ENCODE assay signal across 29 cellular contexts in the genomic region with DNA sequence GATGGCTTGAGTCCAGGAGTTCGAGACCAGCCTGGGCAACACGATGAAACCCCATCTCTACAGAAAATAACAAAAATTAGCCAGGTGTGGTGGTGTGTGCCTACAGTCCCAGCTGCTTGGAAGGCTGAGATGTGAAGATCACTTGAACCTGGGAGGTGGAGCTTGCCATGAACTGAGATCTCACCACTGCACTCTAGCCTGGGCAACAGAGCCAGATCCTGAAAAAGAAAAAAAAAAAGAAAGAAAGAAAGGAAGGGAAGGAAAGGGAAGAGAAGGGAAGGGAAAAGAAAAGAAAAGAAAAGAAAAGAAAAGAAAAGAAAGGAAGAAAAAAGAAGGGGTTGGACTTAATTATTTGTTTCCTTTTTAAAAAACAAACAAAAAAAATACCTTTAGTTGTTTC.
"Had no signal": no experiment of that assay in that cellular context is flagged by ENCODE, and none has a peak within 500 bp of the region (broad histone marks: within the 10 kb centered on the region; RNA-seq: fewer than 3 reads in every experiment).

No MANE protein-coding gene starts in this region.

- H3K27me3 ChIP-seq: colonic mucosa, esophagus muscularis mucosa, esophagus squamous epithelium, foreskin keratinocyte, gastrocnemius medialis, gastroesophageal sphincter, heart right ventricle had no signal

- ATAC-seq: effector memory CD8-positive, alpha-beta T cell; esophagus mucosa; foreskin keratinocyte; gastrocnemius medialis; gastroesophageal sphincter; heart left ventricle; heart right ventricle had no signal

- H3K4me3 ChIP-seq: colonic mucosa, coronary artery, dorsolateral prefrontal cortex, esophagus muscularis mucosa, esophagus squamous epithelium, gastrocnemius medialis, gastroesophageal sphincter, heart left ventricle, heart right ventricle had no signal

- H3K4me1 ChIP-seq: colonic mucosa, esophagus muscularis mucosa, esophagus squamous epithelium, foreskin keratinocyte, gastrocnemius medialis, gastroesophageal sphincter, heart left ventricle, heart right ventricle had no signal

- H3K9me3 ChIP-seq: colonic mucosa, esophagus muscularis mucosa, esophagus squamous epithelium, gastrocnemius medialis, gastroesophageal sphincter, heart left ventricle had no signal

- FAIRE-seq: colon, endometrium, endothelial cell of umbilical vein, frontal cortex had no signal

- H3K27me3 Mint-ChIP-seq: dendritic cell treated with granulocyte-macrophage colony-stimulating factor and Interleukin-4, amounts not matched to agents 40 ng/mL and 50 ng/mL, for 4 days; effector memory CD8-positive, alpha-beta T cell had no signal

- H3K9me3 Mint-ChIP-seq: endodermal cell had no signal

- H3K27ac ChIP-seq: colonic mucosa, coronary artery, dorsolateral prefrontal cortex, epithelial cell of prostate, esophagus muscularis mucosa, esophagus squamous epithelium, foreskin keratinocyte, gastrocnemius medialis, gastroesophageal sphincter, heart left ventricle, heart right ventricle had no signal

- DNase-seq: colonic mucosa; cortex of kidney; dermis blood vessel endothelial cell; dorsolateral prefrontal cortex; effector CD4-positive, alpha-beta T cell; effector CD8-positive, alpha-beta T cell; effector memory CD4-positive, alpha-beta T cell; effector memory CD8-positive, alpha-beta T cell; endodermal cell; erythroblast; esophagus squamous epithelium; foreskin fibroblast; foreskin keratinocyte; foreskin melanocyte; gastrocnemius medialis; glutamatergic neuron; head of caudate nucleus; heart left ventricle; heart right ventricle had no signal

- H3K4me3 Mint-ChIP-seq: dendritic cell treated with granulocyte-macrophage colony-stimulating factor and Interleukin-4, amounts not matched to agents 40 ng/mL and 50 ng/mL, for 4 days; effector memory CD8-positive, alpha-beta T cell; endodermal cell had no signal

- H3K4me1 Mint-ChIP-seq: endodermal cell had no signal

- H3K27ac Mint-ChIP-seq: dendritic cell treated with granulocyte-macrophage colony-stimulating factor and Interleukin-4, amounts not matched to agents 40 ng/mL and 50 ng/mL, for 4 days; effector memory CD8-positive, alpha-beta T cell; endodermal cell had no signal

- H3K36me3 ChIP-seq: colonic mucosa, esophagus muscularis mucosa, esophagus squamous epithelium, gastrocnemius medialis, gastroesophageal sphincter, heart left ventricle, heart right ventricle had no signal
